12 cellular contexts compared by ENCODE assay signal in genomic region chr19:709965-710714, GRCh38. TPM values are rescaled to one million over a fixed set of nuclear protein-coding genes. Genes with fewer than 3 reads are reported as not detected.
A peak's percentile ranks its signal among the peaks of the same experiment; 100 is the strongest.
DNase-seq lines count a peak whose midpoint lies in the region; ATAC-seq and TF ChIP-seq lines count a peak whose summit lies in the region.
"Had no signal": no experiment of that assay in that cellular context is flagged by ENCODE, and none has a peak within 500 bp of the region (broad histone marks: within the 10 kb centered on the region; RNA-seq: fewer than 3 reads in every experiment).

No MANE protein-coding gene starts in this region.

- 8 to 20% methylated on average over 7 to 29 of the region's 32 CpGs for WGBS in testis, 2 donors

- H3K27ac ChIP-seq in SK-N-MC (no peak overlapping the region), testis (peak overlapping the region; percentile 82 to 89)
- H3K27ac ChIP-seq: SJSA1 had no signal

- H3K27me3 ChIP-seq in testis = no peaks in the 10 kb centered on the region

- no peak for TF ChIP-seq POLR2A in testis (IDR thresholded peaks at IDR 0.05)

- TF ChIP-seq CTCF in fibroblast of the aortic adventitia (IDR thresholded peaks at IDR 0.05; ENCODE audit: insufficient read depth, low read length) = no peak
- TF ChIP-seq CTCF in mucosa of descending colon (IDR thresholded peaks at IDR 0.05) = no peak
- TF ChIP-seq CTCF in testis (IDR thresholded peaks at IDR 0.05) = no peak
- no peak for TF ChIP-seq CTCF in GM10266 (IDR thresholded peaks at IDR 0.05; ENCODE audit: control insufficient read depth, insufficient read depth, low read depth, missing control alignments)

- intact Hi-C loops in mucosa of descending colon (cut with DNase I, micrococcal nuclease) (no loop called here), testis (cut with DNase I; ENCODE audit: low total_unique reads) (no loop called here)

- H3K4me3 ChIP-seq in SK-N-MC (peak overlapping the region; percentile 85), fibroblast of the aortic adventitia (ENCODE audit: low read depth, low read length) (peak overlapping the region; percentile 66), mucosa of descending colon (no peak overlapping the region), testis (peak overlapping the region; percentile 65 to 77)
- H3K4me3 ChIP-seq: SJSA1 had no signal

- H3K9ac ChIP-seq in SK-N-MC (ENCODE audit: insufficient read length) = peak overlapping the region; percentile 81

- H3K36me3 ChIP-seq in SK-N-MC (ENCODE audit: insufficient read depth, low read length) (0 out of 2 replicates have a peak, but pooled peaks cover under 1% of the 10 kb centered on the region), mucosa of descending colon (ENCODE audit: low read depth) (no peaks in the 10 kb centered on the region), testis (ENCODE audit: low read depth, missing control alignments) (no peaks in the 10 kb centered on the region)
- H3K36me3 ChIP-seq: SJSA1 had no signal

- peaks cover 4% of the 10 kb centered on the region for H3K4me1 ChIP-seq in mucosa of descending colon (ENCODE audit: low read depth)
- H3K4me1 ChIP-seq in testis = peaks cover 20% of the 10 kb centered on the region
- H3K4me1 ChIP-seq: SJSA1 had no signal

- DNase-seq in SK-N-MC (ENCODE audit: low read depth, low spot score) (no peak), fibroblast of the aortic adventitia (ENCODE audit: low read depth) (peak; percentile 30), mucosa of descending colon (no peak), testis (peak; percentile 39), NCI-H1048 (lab: John Stamatoyannopoulos, UW) (no peak), NCI-H2081 treated with DMSO at 0.1 percent for 48 hours (lab: John Stamatoyannopoulos, UW) (no peak), GM10266 (ENCODE audit: extremely low spot score) (no peak)
- DNase-seq: activated CD8-positive, alpha-beta memory T cell treated with anti-CD3 and anti-CD28 coated beads, Interleukin-2, amount 50 U/mL, for 4 hours; effector memory CD4-positive, alpha-beta T cell; NCI-H1436 treated with DMSO at 0.1 percent for 48 hours had no signal

- ATAC-seq in mucosa of descending colon (peak; percentile 16), HG03442 (IDR thresholded peaks at IDR 0.05; ENCODE audit: unreplicated experiment) (no peak)

- H3K9me3 ChIP-seq in SK-N-MC (ENCODE audit: low read depth, low read length) (no peaks in the 10 kb centered on the region), mucosa of descending colon (no peaks in the 10 kb centered on the region), testis (no peaks in the 10 kb centered on the region)
- H3K9me3 ChIP-seq: SJSA1 had no signal

RNA-seq across cellular contexts. Expression of gene PALM, which starts 1.4 kb away (rescaled TPM):
- total RNA-seq in fibroblast of the aortic adventitia (ENCODE audit: low replicate concordance) (5.7 and 198 TPM in 2 replicates), mucosa of descending colon (10 to 100 TPM in 2 of 3 donors, 1 to 10 TPM in 1; 8.1 to 58.4 (median 13.0) TPM), testis (10 to 100 TPM; 35.5 to 47.8 TPM)
- 46.4 TPM for polyA plus RNA-seq in testis (ENCODE audit: insufficient read depth, low read depth, low replicate concordance)
- total RNA-seq: SJSA1 had no signal

RNA-seq across cellular contexts. Expression of gene PRSS57, which starts 14.9 kb away (rescaled TPM):
- not detected in 2 replicates for total RNA-seq in fibroblast of the aortic adventitia (ENCODE audit: low replicate concordance)
- total RNA-seq in mucosa of descending colon = not detected
- total RNA-seq in testis = not detected
- not detected for polyA plus RNA-seq in testis (ENCODE audit: insufficient read depth, low read depth, low replicate concordance)
- total RNA-seq: SJSA1 had no signal

RNA-seq across cellular contexts. Expression of gene FSTL3, which starts 33.9 kb away (rescaled TPM):
- total RNA-seq in fibroblast of the aortic adventitia (ENCODE audit: low replicate concordance) = 14.8 and 148 TPM in 2 replicates
- 10 to 100 TPM in 2 of 3 donors, 1 to 10 TPM in 1; 2.6 to 25.0 (median 12.8) TPM for total RNA-seq in mucosa of descending colon
- total RNA-seq in testis = 100 to 1,000 TPM; 343 to 397 TPM
- polyA plus RNA-seq in testis (ENCODE audit: insufficient read depth, low read depth, low replicate concordance) = 98.6 TPM

RNA-seq across cellular contexts. Expression of gene MISP, which starts 40.8 kb away (rescaled TPM):
- 0.09 TPM in 1 of 2 replicates, not detected in the other for total RNA-seq in fibroblast of the aortic adventitia (ENCODE audit: low replicate concordance)
- total RNA-seq in mucosa of descending colon = 100 to 1,000 TPM; 184 to 443 (median 361) TPM
- 1 to 10 TPM; 1.1 to 3.1 TPM for total RNA-seq in testis
- 1.1 TPM for polyA plus RNA-seq in testis (ENCODE audit: insufficient read depth, low read depth, low replicate concordance)

RNA-seq across cellular contexts. Expression of gene RNF126, which starts 47.1 kb away (rescaled TPM):
- total RNA-seq in fibroblast of the aortic adventitia (ENCODE audit: low replicate concordance) = 24.5 and 28.9 TPM in 2 replicates
- 10 to 100 TPM; 47.5 to 69.1 (median 62.0) TPM for total RNA-seq in mucosa of descending colon
- total RNA-seq in testis = 100 to 1,000 TPM; 148 to 158 TPM
- 107 TPM for polyA plus RNA-seq in testis (ENCODE audit: insufficient read depth, low read depth, low replicate concordance)

Comparison
In these comparisons a context has a peak if more than half of its experiments do, and no peak if none do; other contexts are left out.
1. DNase-seq: peak in fibroblast of the aortic adventitia (single experiment) and testis (single experiment); none in SK-N-MC (single experiment), mucosa of descending colon (0 of 3), NCI-H1048 (single experiment), NCI-H2081 treated with DMSO at 0.1 percent for 48 hours (single experiment) and GM10266 (single experiment).